Comparison of ENCODE assay signal across 3 cellular contexts in genomic region chr11:114988644-114989043, GRCh38.
TF ChIP-seq lines count a peak whose summit lies in the region.

No MANE protein-coding gene starts in this region.

TF ChIP-seq in GM23338, 12 proteins besides CTCF, POLR2A, EP300 and RAD21:
- no peak for TF ChIP-seq ZNF114 (CRISPR knock-in tag; IDR thresholded peaks at IDR 0.05)
TF ChIP-seq in GM23338: peak in this region for 0.

TF ChIP-seq in H1, 55 proteins besides CTCF, POLR2A, EP300 and RAD21:
- TF ChIP-seq YY1 (IDR thresholded peaks at IDR 0.05; ENCODE audit: low read depth, low read length): no peak
TF ChIP-seq in H1: peak in this region for 0.

TF ChIP-seq in GM12891, 5 proteins besides CTCF, POLR2A, EP300 and RAD21:
- TF ChIP-seq PAX5 (IDR thresholded peaks at IDR 0.05; ENCODE audit: insufficient read depth, low read length, severe bottlenecking): no peak
- no peak for TF ChIP-seq TAF1 (IDR thresholded peaks at IDR 0.05; ENCODE audit: low read depth, low read length)
- TF ChIP-seq SPI1 (IDR thresholded peaks at IDR 0.05; ENCODE audit: low read depth, low read length): no peak
- no peak for TF ChIP-seq POLR2AphosphoS5 (IDR thresholded peaks at IDR 0.05; ENCODE audit: low read depth, low read length)
- no peak for TF ChIP-seq POU2F2 (IDR thresholded peaks at IDR 0.05; ENCODE audit: low read depth, low read length)
